14 cellular contexts compared by ENCODE assay signal in the genomic region with DNA sequence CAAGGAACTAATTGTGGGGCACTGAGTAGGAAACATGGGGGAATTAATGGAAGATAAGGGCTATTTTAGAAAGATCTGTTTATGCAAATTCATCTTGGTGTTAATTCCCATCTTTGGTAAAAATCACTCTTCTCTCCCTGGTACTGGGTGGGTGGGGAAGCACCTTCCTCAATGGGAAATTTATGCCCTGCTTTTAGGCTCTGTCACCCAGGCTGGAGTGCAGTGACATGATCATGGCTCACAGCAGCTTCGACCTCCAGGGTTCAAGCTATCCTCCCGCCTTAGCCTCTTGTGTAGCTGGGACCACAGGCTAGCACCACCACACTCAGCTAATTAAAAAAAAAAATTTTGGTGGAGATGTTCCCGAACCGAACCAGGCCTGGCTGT. TPM values are rescaled to one million over a fixed set of nuclear protein-coding genes. Genes with fewer than 3 reads are reported as not detected.
A peak's percentile ranks its signal among the peaks of the same experiment; 100 is the strongest.
DNase-seq lines count a peak whose midpoint lies in the region; ATAC-seq and TF ChIP-seq lines count a peak whose summit lies in the region.
"Had no signal": no experiment of that assay in that cellular context is flagged by ENCODE, and none has a peak within 500 bp of the region (broad histone marks: within the 10 kb centered on the region; RNA-seq: fewer than 3 reads in every experiment).

No MANE protein-coding gene starts in this region.

- H3K4me3 Mint-ChIP-seq in activated T-cell treated with anti-CD3 and anti-CD28 coated beads, Interleukin-2, amount 50 U/mL, for 72 hours = peak overlapping the region; percentile 81
- H3K4me3 Mint-ChIP-seq: endodermal cell had no signal

- H3K4me1 ChIP-seq in IMR-90 (ENCODE audit: control insufficient read depth, insufficient read depth, low read length) = no peaks in the 10 kb centered on the region
- H3K4me1 ChIP-seq: transverse colon had no signal

- no peak overlapping the region for H4K8ac ChIP-seq in IMR-90 (ENCODE audit: low read depth in 2 of 2, low read length in 2 of 2)

- H3K18ac ChIP-seq in IMR-90 (ENCODE audit: low read depth, low read length) = no peak overlapping the region

- in situ Hi-C loops in IMR-90 (cut with MboI; ENCODE audit: low sequenced_read_pairs) = no loop called here
- in situ Hi-C loops in GM13976 (cut with MboI; ENCODE audit: low sequenced_read_pairs, unreplicated experiment) = no loop called here

- no TSS peak for BruUV-seq in IMR-90 (replicated peaks; lab: Mats Ljungman, UMichigan)

- no peak overlapping the region for H4K5ac ChIP-seq in IMR-90 (ENCODE audit: low read depth, low read length)

- H3K9me1 ChIP-seq in IMR-90 (ENCODE audit: insufficient read depth, low read length) = no peaks in the 10 kb centered on the region

- POLR2A ChIA-PET in IMR-90 (lab: Charles Lee; ENCODE audit: unreplicated experiment) = no interaction called here

- H3K56ac ChIP-seq in IMR-90 (ENCODE audit: extremely low read depth, insufficient read depth, low read length) = no peak overlapping the region

- no peaks in the 10 kb centered on the region for H3K79me1 ChIP-seq in IMR-90 (ENCODE audit: low read depth in 1 of 2, low read length in 2 of 2)

- CTCF ChIA-PET in IMR-90 (lab: Yijun Ruan, JAX) = no interaction called here

- ATAC-seq in GM18868 (IDR thresholded peaks at IDR 0.05; ENCODE audit: unreplicated experiment) (peak; percentile 28), IMR-90 (ENCODE audit: low read depth) (no peak), GM21390 (IDR thresholded peaks at IDR 0.05; ENCODE audit: unreplicated experiment) (no peak), omental fat pad (ENCODE audit: low FRiP score) (no peak)
- ATAC-seq in activated T-cell treated with anti-CD3 and anti-CD28 coated beads, Interleukin-2, amount 50 U/mL, for 72 hours (replicated peaks in 1 of 2) = peak in 1 of 2 donors; percentile 37

- no peaks in the 10 kb centered on the region for H3K36me3 ChIP-seq in IMR-90 (ENCODE audit: control insufficient read depth, insufficient read depth, low read length)
- H3K36me3 ChIP-seq: transverse colon had no signal

- peaks cover 11 to 21% of the 10 kb centered on the region in 2 donors for H3K36me3 Mint-ChIP-seq in activated T-cell treated with anti-CD3 and anti-CD28 coated beads, Interleukin-2, amount 50 U/mL, for 72 hours (ENCODE audit: insufficient read depth in 2 of 2)

- no peak overlapping the region for H2BK5ac ChIP-seq in IMR-90 (ENCODE audit: low read depth, low read length, poor library complexity, severe bottlenecking)

- H2AFZ ChIP-seq in IMR-90 (replicated peaks; ENCODE audit: low read length, poor library complexity) = peak overlapping the region; percentile 49

- no peaks in the 10 kb centered on the region for H3K27me3 Mint-ChIP-seq in activated T-cell treated with anti-CD3 and anti-CD28 coated beads, Interleukin-2, amount 50 U/mL, for 72 hours (ENCODE audit: low read depth)

- H2AK9ac ChIP-seq in IMR-90 (replicated peaks; ENCODE audit: low read depth, low read length, poor library complexity) = no peak overlapping the region

- H4K20me1 ChIP-seq in IMR-90 (ENCODE audit: insufficient read depth, low read length) = no peaks in the 10 kb centered on the region

- no peak overlapping the region for H3K4me3 ChIP-seq in IMR-90 (ENCODE audit: insufficient read depth, low read depth, low read length)
- H3K4me3 ChIP-seq: mucosa of descending colon, transverse colon had no signal

- no peak overlapping the region for H2BK15ac ChIP-seq in IMR-90 (ENCODE audit: low read depth, low read length)

- H3K9me3 ChIP-seq in IMR-90 (ENCODE audit: control insufficient read depth, insufficient read depth, low read length) = no peaks in the 10 kb centered on the region
- H3K9me3 ChIP-seq: transverse colon had no signal

- H2BK120ac ChIP-seq in IMR-90 (ENCODE audit: low read depth, low read length) = no peak overlapping the region

- peaks cover 5 to 6% of the 10 kb centered on the region in 2 donors for H3K9me3 Mint-ChIP-seq in activated T-cell treated with anti-CD3 and anti-CD28 coated beads, Interleukin-2, amount 50 U/mL, for 72 hours

- no CpG with 5 or more reads among the region's 4 CpGs for WGBS in IMR-90 (ENCODE audit: extremely low coverage in 2 of 2, insufficient read length in 1 of 2), 2 experiments

- TF ChIP-seq RAD21 in IMR-90 (IDR thresholded peaks at IDR 0.05; ENCODE audit: low read length) = no peak

- TF ChIP-seq POLR2A in IMR-90 (IDR thresholded peaks at IDR 0.05; ENCODE audit: low read depth, low read length) = no peak

- H3K27ac Mint-ChIP-seq in activated T-cell treated with anti-CD3 and anti-CD28 coated beads, Interleukin-2, amount 50 U/mL, for 72 hours = peak overlapping the region; percentile 85
- H3K27ac Mint-ChIP-seq: endodermal cell had no signal

- DNase-seq in IMR-90 = no peak
- DNase-seq in activated T-cell treated with anti-CD3 and anti-CD28 coated beads, Interleukin-2, amount 50 U/mL, for 72 hours = no peak
- DNase-seq in stimulated activated CD4-positive, alpha-beta T cell treated with anti-CD3 and anti-CD28 coated beads, Interleukin-1b, Interleukin-23, amount 100 ng/mL, for 4 hours (ENCODE audit: low read depth in 2 of 2) = peak; percentile 9 to 21
- DNase-seq in NOMO-1 (lab: John Stamatoyannopoulos, UW; ENCODE audit: unreplicated experiment in 2 of 2) = no peak
- no peak for DNase-seq in GM13976 (ENCODE audit: low spot score)
- DNase-seq in omental fat pad (ENCODE audit: low spot score) = no peak
- DNase-seq: COR-L47, endodermal cell, Kasumi-1, mucosa of descending colon, NCI-H187 treated with DMSO at 0.1 percent for 48 hours had no signal

- H3K4ac ChIP-seq in IMR-90 (ENCODE audit: low read depth, low read length) = no peak overlapping the region

- dilution Hi-C loops in IMR-90 (cut with HindIII; ENCODE audit: low sequenced_read_pairs, unreplicated experiment) = no loop called here

- no peak overlapping the region for H3K27ac ChIP-seq in IMR-90 (ENCODE audit: insufficient read depth, low read length)
- H3K27ac ChIP-seq: transverse colon had no signal

- H2BK20ac ChIP-seq in IMR-90 (ENCODE audit: low read depth, low read length) = no peak overlapping the region

- no peak overlapping the region for H3K4me2 ChIP-seq in IMR-90 (ENCODE audit: low read depth, low read length)

- H3K27me3 ChIP-seq in IMR-90 (ENCODE audit: control insufficient read depth, insufficient read depth, low read length) = peaks cover 2% of the 10 kb centered on the region; the same call in 1 of the 2 replicates
- H3K27me3 ChIP-seq: transverse colon had no signal

- H3K4me1 Mint-ChIP-seq in activated T-cell treated with anti-CD3 and anti-CD28 coated beads, Interleukin-2, amount 50 U/mL, for 72 hours (ENCODE audit: low read depth) = peaks cover 49% of the 10 kb centered on the region

- no peak for TF ChIP-seq CTCF in IMR-90 (conservative IDR thresholded peaks at IDR 0.05; ENCODE audit: low read depth, low read length)
- TF ChIP-seq CTCF in GM13976 (IDR thresholded peaks at IDR 0.05; ENCODE audit: borderline replicate concordance, control extremely low read depth, extremely low read depth, insufficient read depth, missing control alignments) = no peak
- no peak for TF ChIP-seq CTCF in omental fat pad (IDR thresholded peaks at IDR 0.05)

- H3K14ac ChIP-seq in IMR-90 (replicated peaks; ENCODE audit: low read depth, low read length) = no peak overlapping the region

- H3K9ac ChIP-seq in IMR-90 (ENCODE audit: low read depth, low read length) = no peak overlapping the region

- no peak overlapping the region for H2AK5ac ChIP-seq in IMR-90 (ENCODE audit: low read depth, low read length)

- intact Hi-C loops in IMR-90 (cut with micrococcal nuclease) = no loop called here

- H4K91ac ChIP-seq in IMR-90 (ENCODE audit: insufficient read depth, low read depth, low read length) = no peak overlapping the region

- H3K23ac ChIP-seq in IMR-90 (ENCODE audit: low read depth, low read length) = no peak overlapping the region

TF ChIP-seq in IMR-90, 13 proteins besides CTCF, POLR2A, EP300 and RAD21:
- no peak for TF ChIP-seq RCOR1 (IDR thresholded peaks at IDR 0.05; ENCODE audit: insufficient replicate concordance, low read length)
- no peak for TF ChIP-seq SMC3 (IDR thresholded peaks at IDR 0.05; ENCODE audit: low read depth, low read length)
- TF ChIP-seq NFE2L2 (IDR thresholded peaks at IDR 0.05; ENCODE audit: low read depth, low read length) = no peak
- no peak for TF ChIP-seq RFX5 (IDR thresholded peaks at IDR 0.05; ENCODE audit: low read depth, low read length)
- TF ChIP-seq CHD1 (IDR thresholded peaks at IDR 0.05; ENCODE audit: low read depth, low read length) = no peak
- TF ChIP-seq, protein P1, sequence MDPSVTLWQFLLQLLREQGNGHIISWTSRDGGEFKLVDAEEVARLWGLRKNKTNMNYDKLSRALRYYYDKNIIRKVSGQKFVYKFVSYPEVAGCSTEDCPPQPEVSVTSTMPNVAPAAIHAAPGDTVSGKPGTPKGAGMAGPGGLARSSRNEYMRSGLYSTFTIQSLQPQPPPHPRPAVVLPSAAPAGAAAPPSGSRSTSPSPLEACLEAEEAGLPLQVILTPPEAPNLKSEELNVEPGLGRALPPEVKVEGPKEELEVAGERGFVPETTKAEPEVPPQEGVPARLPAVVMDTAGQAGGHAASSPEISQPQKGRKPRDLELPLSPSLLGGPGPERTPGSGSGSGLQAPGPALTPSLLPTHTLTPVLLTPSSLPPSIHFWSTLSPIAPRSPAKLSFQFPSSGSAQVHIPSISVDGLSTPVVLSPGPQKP (IDR thresholded peaks at IDR 0.05; ENCODE audit: borderline replicate concordance, low read depth, low read length) = no peak
- no peak for TF ChIP-seq CEBPB (IDR thresholded peaks at IDR 0.05; ENCODE audit: low read depth, low read length)
- no peak for TF ChIP-seq MXI1 (IDR thresholded peaks at IDR 0.05; ENCODE audit: borderline replicate concordance, low read depth, low read length)
- no peak for TF ChIP-seq MAZ (IDR thresholded peaks at IDR 0.05; ENCODE audit: borderline replicate concordance, low read depth, low read length)
- TF ChIP-seq FOS (IDR thresholded peaks at IDR 0.05; ENCODE audit: low read depth, low read length) = no peak
- no peak for TF ChIP-seq BHLHE40 (IDR thresholded peaks at IDR 0.05; ENCODE audit: low read depth, low read length)
- TF ChIP-seq MAFK (IDR thresholded peaks at IDR 0.05; ENCODE audit: low read depth, low read length) = no peak

RNA-seq across cellular contexts. Expression of a gene that starts 30.1 kb away (rescaled TPM):
- total RNA-seq in IMR-90 (2012; rRNA removed) (7.3 and 10.3 TPM in 2 replicates), omental fat pad (100 to 1,000 TPM in 1 of 4 donors, 10 to 100 TPM in 3; 62.4 to 145 (median 71.0) TPM)
- 4.7 and 5.0 TPM in 2 replicates for polyA plus RNA-seq in IMR-90 (2012; rRNA removed)
- polyA plus RNA-seq in IMR-90 (2012; cell fraction: cytosol; rRNA removed) = 1.1 and 1.8 TPM in 2 replicates
- polyA plus RNA-seq in IMR-90 (2012; cell fraction: nucleus; rRNA removed; ENCODE audit: low replicate concordance) = 1.0 and 5.9 TPM in 2 replicates
- total RNA-seq in activated T-cell treated with anti-CD3 and anti-CD28 coated beads, Interleukin-2, amount 50 U/mL, for 72 hours = 100 to 1,000 TPM; 112 to 133 TPM

Comparison
In these comparisons a context has a peak if more than half of its experiments do, and no peak if none do; other contexts are left out.
1. DNase-seq: peak in stimulated activated CD4-positive, alpha-beta T cell treated with anti-CD3 and anti-CD28 coated beads, Interleukin-1b, Interleukin-23, amount 100 ng/mL, for 4 hours (2 of 2); none in IMR-90 (single experiment), activated T-cell treated with anti-CD3 and anti-CD28 coated beads, Interleukin-2, amount 50 U/mL, for 72 hours (0 of 2), NOMO-1 (0 of 2), GM13976 (single experiment) and omental fat pad (single experiment).